10 cellular contexts compared by ENCODE assay signal in the genomic region with DNA sequence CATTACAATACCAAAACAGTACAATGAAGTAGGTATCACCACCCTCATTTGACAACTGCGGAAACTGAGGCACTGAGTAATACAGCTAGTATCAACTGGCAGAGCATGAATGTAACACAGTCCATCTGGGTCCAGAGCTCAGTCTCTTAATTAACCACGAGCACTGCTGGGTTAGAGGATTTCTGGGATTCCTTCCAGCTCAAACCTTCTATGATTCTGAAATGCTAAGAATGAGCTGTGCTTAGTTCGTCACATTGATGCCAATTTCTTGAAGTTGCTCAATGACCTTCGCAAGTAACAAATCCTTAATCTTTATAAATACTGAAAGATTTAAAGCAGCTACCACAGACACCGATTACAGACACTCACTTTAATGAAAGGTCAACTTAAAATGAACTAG.
A peak's percentile ranks its signal among the peaks of the same experiment; 100 is the strongest.
DNase-seq lines count a peak whose midpoint lies in the region; TF ChIP-seq lines count a peak whose summit lies in the region.
"Had no signal": no experiment of that assay in that cellular context is flagged by ENCODE, and none has a peak within 500 bp of the region (broad histone marks: within the 10 kb centered on the region; RNA-seq: fewer than 3 reads in every experiment).

No MANE protein-coding gene starts in this region.

- H3K27ac ChIP-seq in ACC112 (ENCODE audit: low read depth, low read length) = peak overlapping the region; percentile 64
- peak overlapping the region in 3 of 4 donors; percentile 51 to 53 (median 52) for H3K27ac ChIP-seq in esophagus squamous epithelium

- peaks cover 2% of the 10 kb centered on the region for H3K79me2 ChIP-seq in ACC112 (ENCODE audit: control insufficient read depth, insufficient read depth, low read length, unreplicated experiment)

- TF ChIP-seq POLR2A in esophagus squamous epithelium (IDR thresholded peaks at IDR 0.05) = no peak

- DNase-seq in NCI-H226 (peak; percentile 47), esophagus squamous epithelium (lab: John Stamatoyannopoulos, UW) (no peak), myocyte (ENCODE audit: low read depth) (peak; percentile 52), KG1 (lab: John Stamatoyannopoulos, UW) (no peak), MV-4-11 (lab: John Stamatoyannopoulos, UW) (no peak), NCI-H2029 treated with DMSO at 0.1 percent for 48 hours (lab: John Stamatoyannopoulos, UW) (no peak)
- DNase-seq in stimulated activated naive CD4-positive, alpha-beta T cell (lab: John Stamatoyannopoulos, UW) = no peak
- DNase-seq: activated CD4-positive, alpha-beta T cell treated with anti-CD3 and anti-CD28 coated beads, Interleukin-2, amount 50 U/mL, for 1 hour; CD4-positive, alpha-beta T cell had no signal

- H3K4me3 ChIP-seq in ACC112 (ENCODE audit: low read depth, low read length) (peak overlapping the region; percentile 31), esophagus squamous epithelium (no peak overlapping the region)

- intact Hi-C loops in esophagus squamous epithelium (cut with DNase I) = loop anchor here (5.0 kb wide), 1 partner anchor 61 kb away; a partner anchor contains a TSS

- 28 to 30% methylated on average over 5 of the region's 5 CpGs for WGBS in esophagus squamous epithelium, 2 donors

- H3K27me3 ChIP-seq in ACC112 (ENCODE audit: insufficient read depth, low read length) (no peaks in the 10 kb centered on the region), esophagus squamous epithelium (no peaks in the 10 kb centered on the region)

- H3K4me1 ChIP-seq in ACC112 (ENCODE audit: control insufficient read depth, insufficient read depth, low read length, unreplicated experiment) (peaks cover 16% of the 10 kb centered on the region), esophagus squamous epithelium (peaks cover 9 to 45% (median 10%) of the 10 kb centered on the region in 3 donors)

- TF ChIP-seq CTCF in esophagus squamous epithelium (IDR thresholded peaks at IDR 0.05) = no peak

- H3K36me3 ChIP-seq in ACC112 (ENCODE audit: insufficient read depth, low read length) = no peaks in the 10 kb centered on the region
- H3K36me3 ChIP-seq in esophagus squamous epithelium = no peaks in the 10 kb centered on the region

- H2AFZ ChIP-seq in ACC112 (ENCODE audit: low read length, unreplicated experiment) = peak overlapping the region; percentile 76

- no peaks in the 10 kb centered on the region for H3K9me3 ChIP-seq in esophagus squamous epithelium

Comparison
In these comparisons a context has a peak if more than half of its experiments do, and no peak if none do; other contexts are left out.
1. DNase-seq: peak in NCI-H226 (single experiment) and myocyte (single experiment); none in esophagus squamous epithelium (single experiment), KG1 (single experiment), stimulated activated naive CD4-positive, alpha-beta T cell (0 of 6), MV-4-11 (single experiment) and NCI-H2029 treated with DMSO at 0.1 percent for 48 hours (single experiment).